In genomic region chr16:86928517-86929148, GRCh38 we compare ENCODE assay signal across 17 cellular contexts.
DNase-seq lines count a peak whose midpoint lies in the region; FAIRE-seq and TF ChIP-seq lines count a peak whose summit lies in the region.
"Had no signal": no experiment of that assay in that cellular context is flagged by ENCODE, and none has a peak within 500 bp of the region (broad histone marks: within the 10 kb centered on the region; RNA-seq: fewer than 3 reads in every experiment).

No MANE protein-coding gene starts in this region.

- H3K27me3 Mint-ChIP-seq in nephron progenitor cell (ENCODE audit: low read depth, poor library complexity) = peaks cover 4% of the 10 kb centered on the region
- peaks cover 32% of the 10 kb centered on the region for H3K27me3 Mint-ChIP-seq in activated T-helper 1 cell treated with anti-CD3 and anti-CD28 coated beads, Interleukin-12 subunit alpha, Interleukin-12 subunit beta, Interleukin-2, Interleukin-4 antibody, amounts not matched to agents 30 ng/mL and 10 ng/mL and 1 ng/mL, durations not matched to agents 14 hours and 24 hours and 36 hours (ENCODE audit: insufficient read depth)
- H3K27me3 Mint-ChIP-seq in T-helper 2 cell treated with Interferon-gamma antibody and Interleukin-4, amounts not matched to agents 5 μg/mL and 100 μg/mL, for 36 hours (ENCODE audit: low read depth) = peaks cover 43% of the 10 kb centered on the region

- peaks cover 36% of the 10 kb centered on the region for H3K4me1 Mint-ChIP-seq in nephron progenitor cell
- no peaks in the 10 kb centered on the region for H3K4me1 Mint-ChIP-seq in activated T-helper 1 cell treated with anti-CD3 and anti-CD28 coated beads, Interleukin-12 subunit alpha, Interleukin-12 subunit beta, Interleukin-2, Interleukin-4 antibody, amounts not matched to agents 30 ng/mL and 10 ng/mL and 1 ng/mL, durations not matched to agents 14 hours and 24 hours and 36 hours (ENCODE audit: low read depth)
- H3K4me1 Mint-ChIP-seq in T-helper 2 cell treated with Interferon-gamma antibody and Interleukin-4, amounts not matched to agents 5 μg/mL and 100 μg/mL, for 36 hours (ENCODE audit: low read depth) = no peaks in the 10 kb centered on the region

- dilution Hi-C loops in endothelial cell of umbilical vein (cut with MboI; ENCODE audit: extremely low pct_ligation_motif_present, low sequenced_read_pairs) = no loop called here

- intact Hi-C loops in endothelial cell of umbilical vein (cut with micrococcal nuclease) = loop anchor here (1.0 to 10.0 kb wide), 10 partner anchors 13 to 362 kb away; partner anchors contain the start of gene FOXC2
- intact Hi-C loops in activated T-helper 1 cell treated with anti-CD3 and anti-CD28 coated beads, Interleukin-12 subunit alpha, Interleukin-12 subunit beta, Interleukin-2, Interleukin-4 antibody, amounts not matched to agents 30 ng/mL and 10 ng/mL and 1 ng/mL, durations not matched to agents 14 hours and 24 hours and 36 hours (cut with micrococcal nuclease) = no loop called here
- intact Hi-C loops in head of caudate nucleus (cut with DNase I) = no loop called here

- no peaks in the 10 kb centered on the region for H3K79me2 ChIP-seq in endothelial cell of umbilical vein (ENCODE audit: control insufficient read depth, insufficient read depth, low read length)
- no peaks in the 10 kb centered on the region for H3K79me2 ChIP-seq in Karpas-422 (ENCODE audit: low read length)

- no peaks in the 10 kb centered on the region for H4K20me1 ChIP-seq in endothelial cell of umbilical vein (replicated peaks; ENCODE audit: control insufficient read depth, extremely low read depth, insufficient read depth, low read length)
- H4K20me1 ChIP-seq in Karpas-422 (ENCODE audit: insufficient read depth, low read depth, low read length) = no peaks in the 10 kb centered on the region

- no peaks in the 10 kb centered on the region for H3K9me1 ChIP-seq in endothelial cell of umbilical vein (replicated peaks; ENCODE audit: control insufficient read depth, extremely low read depth, insufficient read depth, low read length)

- peak overlapping the region; percentile 49 for H3K27ac Mint-ChIP-seq in nephron progenitor cell
- no peak overlapping the region for H3K27ac Mint-ChIP-seq in activated T-helper 1 cell treated with anti-CD3 and anti-CD28 coated beads, Interleukin-12 subunit alpha, Interleukin-12 subunit beta, Interleukin-2, Interleukin-4 antibody, amounts not matched to agents 30 ng/mL and 10 ng/mL and 1 ng/mL, durations not matched to agents 14 hours and 24 hours and 36 hours
- no peak overlapping the region for H3K27ac Mint-ChIP-seq in T-helper 2 cell treated with Interferon-gamma antibody and Interleukin-4, amounts not matched to agents 5 μg/mL and 100 μg/mL, for 36 hours
- H3K27ac Mint-ChIP-seq: stimulated activated naive CD8-positive, alpha-beta T cell treated with anti-CD3 and anti-CD28 coated beads, Interleukin-15, amount 100 ng/mL, for 72 hours had no signal

- peak; percentile 63 for DNase-seq in Daoy (ENCODE audit: low read depth)
- peak; percentile 3 for DNase-seq in NAMALWA (ENCODE audit: low spot score)
- DNase-seq in endothelial cell of umbilical vein (ENCODE audit: low read depth, low spot score) = no peak
- DNase-seq in nephron progenitor cell = no peak
- DNase-seq in activated T-helper 1 cell treated with anti-CD3 and anti-CD28 coated beads, Interleukin-12 subunit alpha, Interleukin-12 subunit beta, Interleukin-2, Interleukin-4 antibody, amounts not matched to agents 30 ng/mL and 10 ng/mL and 1 ng/mL, durations not matched to agents 14 hours and 24 hours and 36 hours (ENCODE audit: low spot score) = no peak
- DNase-seq in T-helper 2 cell treated with Interferon-gamma antibody and Interleukin-4, amounts not matched to agents 5 μg/mL and 100 μg/mL, for 36 hours (ENCODE audit: low spot score) = no peak
- DNase-seq in Karpas-422 = no peak
- DNase-seq in head of caudate nucleus = no peak
- DNase-seq: activated CD4-positive, alpha-beta T cell treated with anti-CD3 and anti-CD28 coated beads, Interleukin-2, amount 50 U/mL, for 1 hour; activated T-cell treated with anti-CD3 and anti-CD28 coated beads, Interleukin-2, amount 50 U/mL, for 4 hours; AML-193; glutamatergic neuron; NCI-H1105; pancreas had no signal

- H3K4me3 ChIP-seq in endothelial cell of umbilical vein (replicated peaks in 1 of 3; ENCODE audit: insufficient read depth in 1 of 3, low read depth in 1 of 3, low read length in 3 of 3) (peak overlapping the region in 1 of 3 experiments; percentile 34), Karpas-422 (ENCODE audit: low read length) (no peak overlapping the region)
- H3K4me3 ChIP-seq: adrenal gland, pancreas had no signal

- H3K4me2 ChIP-seq in endothelial cell of umbilical vein (ENCODE audit: insufficient read depth, low read length) (peak overlapping the region; percentile 71), Karpas-422 (ENCODE audit: low read depth, low read length, poor library complexity, severe bottlenecking) (no peak overlapping the region)

- H3K27me3 ChIP-seq in endothelial cell of umbilical vein (ENCODE audit: control insufficient read depth in 2 of 2, insufficient read depth in 2 of 2, low read length in 2 of 2) = no peaks in the 10 kb centered on the region
- no peaks in the 10 kb centered on the region for H3K27me3 ChIP-seq in Karpas-422 (ENCODE audit: low read length)

- H3K4me3 Mint-ChIP-seq in nephron progenitor cell = no peak overlapping the region
- H3K4me3 Mint-ChIP-seq in activated T-helper 1 cell treated with anti-CD3 and anti-CD28 coated beads, Interleukin-12 subunit alpha, Interleukin-12 subunit beta, Interleukin-2, Interleukin-4 antibody, amounts not matched to agents 30 ng/mL and 10 ng/mL and 1 ng/mL, durations not matched to agents 14 hours and 24 hours and 36 hours = no peak overlapping the region
- no peak overlapping the region for H3K4me3 Mint-ChIP-seq in T-helper 2 cell treated with Interferon-gamma antibody and Interleukin-4, amounts not matched to agents 5 μg/mL and 100 μg/mL, for 36 hours
- H3K4me3 Mint-ChIP-seq: activated T-cell treated with anti-CD3 and anti-CD28 coated beads, Interleukin-2, amount 50 U/mL, for 4 hours; stimulated activated naive CD8-positive, alpha-beta T cell treated with anti-CD3 and anti-CD28 coated beads, Interleukin-15, amount 100 ng/mL, for 72 hours had no signal

- no peaks in the 10 kb centered on the region for H3K9me3 Mint-ChIP-seq in nephron progenitor cell
- no peaks in the 10 kb centered on the region for H3K9me3 Mint-ChIP-seq in activated T-helper 1 cell treated with anti-CD3 and anti-CD28 coated beads, Interleukin-12 subunit alpha, Interleukin-12 subunit beta, Interleukin-2, Interleukin-4 antibody, amounts not matched to agents 30 ng/mL and 10 ng/mL and 1 ng/mL, durations not matched to agents 14 hours and 24 hours and 36 hours
- no peaks in the 10 kb centered on the region for H3K9me3 Mint-ChIP-seq in T-helper 2 cell treated with Interferon-gamma antibody and Interleukin-4, amounts not matched to agents 5 μg/mL and 100 μg/mL, for 36 hours
- H3K9me3 Mint-ChIP-seq: activated T-cell treated with anti-CD3 and anti-CD28 coated beads, Interleukin-2, amount 50 U/mL, for 4 hours; stimulated activated naive CD8-positive, alpha-beta T cell treated with anti-CD3 and anti-CD28 coated beads, Interleukin-15, amount 100 ng/mL, for 72 hours had no signal

- H3K27ac ChIP-seq in endothelial cell of umbilical vein (ENCODE audit: insufficient read depth, low read depth, low read length) (peak overlapping the region; percentile 100), Karpas-422 (ENCODE audit: low read length) (no peak overlapping the region)
- H3K27ac ChIP-seq: epithelial cell of prostate, pancreas had no signal

- TSS peak; percentile 66 for BruUV-seq in endothelial cell of umbilical vein (replicated peaks; lab: Mats Ljungman, UMichigan)

- FAIRE-seq in endothelial cell of umbilical vein (lab: Jason Lieb, UNC) = no peak
- FAIRE-seq: pancreas had no signal

- H3K9me2 ChIP-seq in Karpas-422 (replicated peaks; ENCODE audit: insufficient read depth, low read length) = no peaks in the 10 kb centered on the region

- H3K4me1 ChIP-seq in endothelial cell of umbilical vein (ENCODE audit: control insufficient read depth, extremely low read depth, insufficient read depth, low read length) = peaks cover 63% of the 10 kb centered on the region
- H3K4me1 ChIP-seq in Karpas-422 (ENCODE audit: low read length) = no peaks in the 10 kb centered on the region
- H3K4me1 ChIP-seq: adrenal gland, pancreas had no signal

- TF ChIP-seq CTCF in endothelial cell of umbilical vein (IDR thresholded peaks at IDR 0.05; ENCODE audit: extremely low read depth in 1 of 2, insufficient read depth in 1 of 2, low read depth in 1 of 2, low read length in 2 of 2) (no peak), nephron progenitor cell (IDR thresholded peaks at IDR 0.05) (no peak)

- peak overlapping the region; percentile 97 for H3K9ac ChIP-seq in endothelial cell of umbilical vein (replicated peaks; ENCODE audit: extremely low read depth, insufficient read depth, low read length)
- no peak overlapping the region for H3K9ac ChIP-seq in Karpas-422 (ENCODE audit: low read length)

- no peaks in the 10 kb centered on the region for H3K36me3 ChIP-seq in endothelial cell of umbilical vein (ENCODE audit: control insufficient read depth in 2 of 2, extremely low read depth in 1 of 2, insufficient read depth in 2 of 2, low read length in 2 of 2)
- no peaks in the 10 kb centered on the region for H3K36me3 ChIP-seq in Karpas-422 (ENCODE audit: insufficient read depth, low read length)
- H3K36me3 ChIP-seq: adrenal gland, pancreas had no signal

- H3K9me3 ChIP-seq in endothelial cell of umbilical vein (replicated peaks; ENCODE audit: control insufficient read depth, insufficient read depth, low read length) = no peaks in the 10 kb centered on the region
- H3K9me3 ChIP-seq in Karpas-422 (ENCODE audit: low read length) = no peaks in the 10 kb centered on the region
- H3K9me3 ChIP-seq: adrenal gland, pancreas had no signal

- CTCF ChIA-PET in endothelial cell of umbilical vein (lab: Charles Lee) = interaction anchor here (1.0 to 2.5 kb wide), 7 partner anchors 14 to 365 kb away, joined by 3 to 22 read pairs (median 16); no protein-coding TSS in a partner anchor

- H2AFZ ChIP-seq in endothelial cell of umbilical vein (ENCODE audit: low read depth, low read length) (no peak overlapping the region), Karpas-422 (ENCODE audit: low read length) (no peak overlapping the region)

- TF ChIP-seq POLR2A in endothelial cell of umbilical vein (IDR thresholded peaks at IDR 0.05; ENCODE audit: low read depth, low read length) = no peak

- POLR2A ChIA-PET in endothelial cell of umbilical vein (lab: Charles Lee) = interaction anchor here (0.8 to 1.6 kb wide), 6 partner anchors 13 to 364 kb away, joined by 3 to 5 read pairs (median 4); no protein-coding TSS in a partner anchor

- H3K36me3 Mint-ChIP-seq in nephron progenitor cell (ENCODE audit: low read depth) = no peaks in the 10 kb centered on the region
- H3K36me3 Mint-ChIP-seq in activated T-helper 1 cell treated with anti-CD3 and anti-CD28 coated beads, Interleukin-12 subunit alpha, Interleukin-12 subunit beta, Interleukin-2, Interleukin-4 antibody, amounts not matched to agents 30 ng/mL and 10 ng/mL and 1 ng/mL, durations not matched to agents 14 hours and 24 hours and 36 hours (ENCODE audit: low read depth) = no peaks in the 10 kb centered on the region
- H3K36me3 Mint-ChIP-seq in T-helper 2 cell treated with Interferon-gamma antibody and Interleukin-4, amounts not matched to agents 5 μg/mL and 100 μg/mL, for 36 hours (ENCODE audit: low read depth) = no peaks in the 10 kb centered on the region

Comparison
In these comparisons a context has a peak if more than half of its experiments do, and no peak if none do; other contexts are left out.
1. DNase-seq: peak in Daoy (single experiment) and NAMALWA (single experiment); none in endothelial cell of umbilical vein (single experiment), nephron progenitor cell (single experiment), activated T-helper 1 cell treated with anti-CD3 and anti-CD28 coated beads, Interleukin-12 subunit alpha, Interleukin-12 subunit beta, Interleukin-2, Interleukin-4 antibody, amounts not matched to agents 30 ng/mL and 10 ng/mL and 1 ng/mL, durations not matched to agents 14 hours and 24 hours and 36 hours (single experiment), T-helper 2 cell treated with Interferon-gamma antibody and Interleukin-4, amounts not matched to agents 5 μg/mL and 100 μg/mL, for 36 hours (single experiment), Karpas-422 (single experiment) and head of caudate nucleus (0 of 42).